ENCODE assay signal across 6 cellular contexts in the genomic region with DNA sequence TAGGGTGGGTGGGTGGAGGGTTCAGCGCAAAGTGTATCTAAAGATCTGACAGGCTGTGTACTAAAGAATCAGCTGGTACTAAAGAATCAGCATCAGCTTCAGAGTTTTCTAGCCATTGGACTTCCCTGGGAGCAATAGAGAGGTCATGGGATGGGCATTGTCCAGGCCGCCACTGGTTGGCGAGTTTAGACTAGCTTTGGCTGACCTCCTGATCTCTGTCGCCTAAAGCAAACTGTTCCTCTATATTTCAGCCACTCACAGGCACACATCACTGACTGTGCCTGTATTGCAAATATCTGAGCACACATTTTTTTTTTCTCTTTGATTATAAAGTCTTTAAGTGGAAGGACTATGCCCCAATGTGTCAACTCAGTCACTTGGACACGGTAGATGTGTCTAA.
"Had no signal": no experiment of that assay in that cellular context is flagged by ENCODE, and none has a peak within 500 bp of the region (broad histone marks: within the 10 kb centered on the region; RNA-seq: fewer than 3 reads in every experiment).

No MANE protein-coding gene starts in this region.

- H3K27ac ChIP-seq: HL-60 had no signal

- DNase-seq: IMR-90, KBM-7, KG1 had no signal

- ATAC-seq: K562 had no signal

- H3K4me3 ChIP-seq: K562 had no signal

- FAIRE-seq: HTR-8/SVneo, K562 had no signal
